8 cellular contexts compared by ENCODE assay signal in genomic region chr16:15055141-15056053, GRCh38. TPM values are rescaled to one million over a fixed set of nuclear protein-coding genes. Genes with fewer than 3 reads are reported as not detected.
DNase-seq lines count a peak whose midpoint lies in the region; ATAC-seq, FAIRE-seq and TF ChIP-seq lines count a peak whose summit lies in the region.

No MANE protein-coding gene starts in this region.

- H3K27me3 ChIP-seq in iPS DF 6.9 (ENCODE audit: control insufficient read depth, insufficient read depth, low read length) (no peaks in the 10 kb centered on the region), small intestine (ENCODE audit: control insufficient read depth in 2 of 2, insufficient read depth in 2 of 2, low read length in 2 of 2) (no peaks in the 10 kb centered on the region)

- H3K4me1 ChIP-seq in iPS DF 6.9 (ENCODE audit: control insufficient read depth, insufficient read depth, low read length) = no peaks in the 10 kb centered on the region
- H3K4me1 ChIP-seq in small intestine (ENCODE audit: control insufficient read depth in 2 of 2, insufficient read depth in 1 of 2, low read depth in 1 of 2, low read length in 1 of 2) = no peaks in the 10 kb centered on the region

- TF ChIP-seq CTCF in GM13977 (IDR thresholded peaks at IDR 0.05; ENCODE audit: extremely low read depth, insufficient read depth, missing control alignments) = peak; percentile 17

- H3K27ac Mint-ChIP-seq in activated naive CD4-positive, alpha-beta T cell treated with anti-CD3 and anti-CD28 coated beads, Interleukin-2, amount 50 U/mL, for 72 hours = peak overlapping the region; percentile 83 to 88

- in situ Hi-C loops in GM13977 (cut with MboI; ENCODE audit: low pct_unique_long_range_greater_than_20kb, low sequenced_read_pairs, unreplicated experiment) = no loop called here

- H3K4me3 ChIP-seq in iPS DF 6.9 (ENCODE audit: low read length) (peak overlapping the region; percentile 92), small intestine (ENCODE audit: low read depth in 1 of 2, low read length in 2 of 2) (peak overlapping the region; percentile 83 to 95)

- DNase-seq in A172 (ENCODE audit: low spot score) (peak; percentile 32), GM13977 (ENCODE audit: low spot score) (peak; percentile 29), NCI-H2227 treated with DMSO at 0.1 percent for 48 hours (lab: John Stamatoyannopoulos, UW) (peak; percentile 56), iPS DF 6.9 (ENCODE audit: low read depth, low spot score) (peak; percentile 13), small intestine (peak; percentile 20), NCI-H2029 treated with DMSO at 0.1 percent for 48 hours (lab: John Stamatoyannopoulos, UW) (no peak)
- DNase-seq in activated naive CD4-positive, alpha-beta T cell treated with anti-CD3 and anti-CD28 coated beads, Interleukin-2, amount 50 U/mL, for 72 hours (ENCODE audit: low spot score in 2 of 2) = no peak

- H3K9me3 ChIP-seq in iPS DF 6.9 (ENCODE audit: control insufficient read depth, insufficient read depth, low read length) (no peaks in the 10 kb centered on the region), small intestine (ENCODE audit: control insufficient read depth, low read depth) (no peaks in the 10 kb centered on the region)

- peaks cover 4 to 14% of the 10 kb centered on the region in 2 donors for H3K36me3 Mint-ChIP-seq in activated naive CD4-positive, alpha-beta T cell treated with anti-CD3 and anti-CD28 coated beads, Interleukin-2, amount 50 U/mL, for 72 hours

- no peak for FAIRE-seq in small intestine (lab: Jason Lieb, UNC)

- H3K27ac ChIP-seq in iPS DF 6.9 (ENCODE audit: low read length) (no peak overlapping the region), small intestine (ENCODE audit: low read depth in 1 of 2, low read length in 1 of 2) (peak overlapping the region in 1 of 2 donors; percentile 75)

- peak; percentile 70 for ATAC-seq in HG02678 (IDR thresholded peaks at IDR 0.05; ENCODE audit: unreplicated experiment)
- ATAC-seq in activated naive CD4-positive, alpha-beta T cell treated with anti-CD3 and anti-CD28 coated beads, Interleukin-2, amount 50 U/mL, for 72 hours = peak; percentile 71 to 72

- H3K36me3 ChIP-seq in iPS DF 6.9 (ENCODE audit: control insufficient read depth, insufficient read depth, low read length) = no peaks in the 10 kb centered on the region
- H3K36me3 ChIP-seq in small intestine (ENCODE audit: control insufficient read depth in 2 of 2, insufficient read depth in 2 of 2, low read length in 2 of 2) = peaks cover 0 to 5% of the 10 kb centered on the region in 2 donors

- WGBS in iPS DF 6.9 (ENCODE audit: insufficient coverage, insufficient read length) = no CpG with 5 or more reads among the region's 81 CpGs
- 3 to 4% (median 3%) methylated on average over 62 to 81 of the region's 81 CpGs for WGBS in small intestine, 3 donors

- no peaks in the 10 kb centered on the region for H3K9me3 Mint-ChIP-seq in activated naive CD4-positive, alpha-beta T cell treated with anti-CD3 and anti-CD28 coated beads, Interleukin-2, amount 50 U/mL, for 72 hours

RNA-seq across cellular contexts. Expression of gene NTAN1, which starts 0.5 kb away (rescaled TPM):
- total RNA-seq in A172 (2014; rRNA removed; shearing (Covaris generic)) = 134 and 139 TPM in 2 replicates
- total RNA-seq in activated naive CD4-positive, alpha-beta T cell treated with anti-CD3 and anti-CD28 coated beads, Interleukin-2, amount 50 U/mL, for 72 hours = 10 to 100 TPM; 37.4 to 59.2 TPM
- 10 to 100 TPM; 21.0 to 36.2 (median 26.9) TPM for polyA plus RNA-seq in small intestine

RNA-seq across cellular contexts. Expression of gene RRN3, which starts 38.7 kb away (rescaled TPM):
- total RNA-seq in A172 (2014; rRNA removed; shearing (Covaris generic)) = 58.5 and 61.9 TPM in 2 replicates
- 10 to 100 TPM; 35.4 to 38.1 TPM for total RNA-seq in activated naive CD4-positive, alpha-beta T cell treated with anti-CD3 and anti-CD28 coated beads, Interleukin-2, amount 50 U/mL, for 72 hours
- 10 to 100 TPM; 12.5 to 16.8 (median 14.8) TPM for polyA plus RNA-seq in small intestine

Comparison
In these comparisons a context has a peak if more than half of its experiments do, and no peak if none do; other contexts are left out.
1. DNase-seq: peak in A172 (single experiment), GM13977 (single experiment), NCI-H2227 treated with DMSO at 0.1 percent for 48 hours (single experiment), iPS DF 6.9 (single experiment) and small intestine (single experiment); none in activated naive CD4-positive, alpha-beta T cell treated with anti-CD3 and anti-CD28 coated beads, Interleukin-2, amount 50 U/mL, for 72 hours (0 of 2) and NCI-H2029 treated with DMSO at 0.1 percent for 48 hours (single experiment).